ENCODE assay signal across 11 cellular contexts in genomic region chr17:35892091-35892637, GRCh38. TPM values are rescaled to one million over a fixed set of nuclear protein-coding genes. Genes with fewer than 3 reads are reported as not detected.
DNase-seq lines count a peak whose midpoint lies in the region; ATAC-seq and TF ChIP-seq lines count a peak whose summit lies in the region.
"Had no signal": no experiment of that assay in that cellular context is flagged by ENCODE, and none has a peak within 500 bp of the region (broad histone marks: within the 10 kb centered on the region; RNA-seq: fewer than 3 reads in every experiment).

No MANE protein-coding gene starts in this region.

- H3K36me3 Mint-ChIP-seq in T-helper 17 cell (ENCODE audit: low read depth) (no peaks in the 10 kb centered on the region), type B pancreatic cell (no peaks in the 10 kb centered on the region), glutamatergic neuron (ENCODE audit: unreplicated experiment) (no peaks in the 10 kb centered on the region)

- H3F3A ChIP-seq in smooth muscle cell (ENCODE audit: low read depth) = peaks cover 10% of the 10 kb centered on the region

- no peaks in the 10 kb centered on the region for H3K9me3 ChIP-seq in T-helper 17 cell (ENCODE audit: control insufficient read depth, low read length, poor library complexity, severe bottlenecking)
- no peaks in the 10 kb centered on the region for H3K9me3 ChIP-seq in smooth muscle cell (replicated peaks; ENCODE audit: low read depth)

- peaks cover 15% of the 10 kb centered on the region for H3K4me1 ChIP-seq in smooth muscle cell (ENCODE audit: low read depth)

- H3K9me3 Mint-ChIP-seq in type B pancreatic cell (no peaks in the 10 kb centered on the region), glutamatergic neuron (ENCODE audit: unreplicated experiment) (no peaks in the 10 kb centered on the region)

- no peaks in the 10 kb centered on the region for H3K27me3 ChIP-seq in smooth muscle cell (ENCODE audit: low read depth)

- H3K4me3 Mint-ChIP-seq in T-helper 17 cell (no peak overlapping the region), type B pancreatic cell (no peak overlapping the region), glutamatergic neuron (ENCODE audit: unreplicated experiment) (no peak overlapping the region)

- WGBS in smooth muscle cell (ENCODE audit: low lambda C conversion rate) = 28% methylated on average over 4 of the region's 4 CpGs

- H3K79me2 ChIP-seq in smooth muscle cell (ENCODE audit: low read depth) = no peaks in the 10 kb centered on the region

- H3K27ac ChIP-seq in smooth muscle cell (ENCODE audit: low read depth) = peak overlapping the region; percentile 77

- peak overlapping the region; percentile 13 for H2AFZ ChIP-seq in smooth muscle cell (ENCODE audit: low read depth)

- no peak overlapping the region for H3K4me3 ChIP-seq in smooth muscle cell

- H3K4me2 ChIP-seq in smooth muscle cell = peak overlapping the region; percentile 15

- H3K9ac ChIP-seq in smooth muscle cell (ENCODE audit: low read depth) = no peak overlapping the region

- no peaks in the 10 kb centered on the region for H3K36me3 ChIP-seq in smooth muscle cell (ENCODE audit: low read depth)

- H3K27ac Mint-ChIP-seq in T-helper 17 cell (peak overlapping the region; percentile 71), type B pancreatic cell (no peak overlapping the region), glutamatergic neuron (ENCODE audit: unreplicated experiment) (no peak overlapping the region)

- H4K20me1 ChIP-seq in smooth muscle cell (ENCODE audit: low read depth) = no peaks in the 10 kb centered on the region

- H3K27me3 Mint-ChIP-seq in T-helper 17 cell = no peaks in the 10 kb centered on the region
- H3K27me3 Mint-ChIP-seq in type B pancreatic cell = no peaks in the 10 kb centered on the region
- no peaks in the 10 kb centered on the region for H3K27me3 Mint-ChIP-seq in glutamatergic neuron (ENCODE audit: unreplicated experiment)

- TF ChIP-seq CTCF in GM10248 (IDR thresholded peaks at IDR 0.05; ENCODE audit: control extremely low read depth, extremely low read depth, low read depth, missing control alignments) (no peak), smooth muscle cell (IDR thresholded peaks at IDR 0.05; ENCODE audit: borderline replicate concordance, insufficient read depth, poor library complexity, severe bottlenecking) (no peak), type B pancreatic cell (conservative IDR thresholded peaks at IDR 0.05) (no peak), glutamatergic neuron (IDR thresholded peaks at IDR 0.05; ENCODE audit: partially characterized antibody, unreplicated experiment) (no peak)

- ATAC-seq in T-helper 17 cell (no peak), GM21423 (IDR thresholded peaks at IDR 0.05; ENCODE audit: unreplicated experiment) (no peak), GM19324 (IDR thresholded peaks at IDR 0.05; ENCODE audit: low FRiP score, unreplicated experiment) (no peak)
- ATAC-seq: left lobe of liver had no signal

- CTCF ChIA-PET in GM10248 (lab: Yijun Ruan, JAX) = interaction anchor here (1.0 to 1.3 kb wide), 2 partner anchors 12 to 23 kb away, joined by 4 read pairs; partner anchors contain the start of gene CCL5

- POLR2A ChIA-PET in GM10248 (lab: Yijun Ruan, JAX) = interaction anchor here (0.8 kb wide), 1 partner anchor 38 kb away, joined by 3 read pairs; no protein-coding TSS in a partner anchor

- H3K4me1 Mint-ChIP-seq in T-helper 17 cell = peaks cover 15% of the 10 kb centered on the region
- peaks cover 39% of the 10 kb centered on the region for H3K4me1 Mint-ChIP-seq in type B pancreatic cell (ENCODE audit: unreplicated experiment)
- peaks cover 4% of the 10 kb centered on the region for H3K4me1 Mint-ChIP-seq in glutamatergic neuron (ENCODE audit: low read depth, unreplicated experiment)

- DNase-seq in GM10248 (ENCODE audit: extremely low spot score) (peak; percentile 50), T-helper 17 cell (no peak), astrocyte of the hippocampus (ENCODE audit: low read depth, low spot score) (peak; percentile 39), smooth muscle cell (lab: John Stamatoyannopoulos, UW; ENCODE audit: unreplicated experiment) (no peak), type B pancreatic cell (ENCODE audit: extremely low spot score, unreplicated experiment) (no peak), glutamatergic neuron (no peak)
- DNase-seq: DMS79 treated with DMSO at 0.1 percent for 48 hours, T1000 had no signal

RNA-seq across cellular contexts. Expression of gene CCL5, which starts 12.0 kb away (rescaled TPM):
- 100 to 1,000 TPM in 1 of 2 donors, 10 to 100 TPM in 1; 15.6 to 202 TPM for total RNA-seq in T-helper 17 cell
- total RNA-seq in smooth muscle cell = 0.09 TPM in 1 of 2 replicates, not detected in the other
- 1.0 TPM in 1 of 2 replicates, not detected in the other for polyA plus RNA-seq in smooth muscle cell
- total RNA-seq in type B pancreatic cell (ENCODE audit: low replicate concordance) = 1.1 TPM in 1 of 2 replicates, not detected in the other
- total RNA-seq in glutamatergic neuron (ENCODE audit: unreplicated experiment) = not detected

RNA-seq across cellular contexts. Expression of gene HEATR9, which starts 23.5 kb away (rescaled TPM):
- total RNA-seq in T-helper 17 cell (under 1 TPM in 1 of 2 donors, not detected in 1; 0.50 TPM), smooth muscle cell (not detected in 2 replicates), type B pancreatic cell (ENCODE audit: low replicate concordance) (not detected in 2 replicates), glutamatergic neuron (ENCODE audit: unreplicated experiment) (not detected)
- polyA plus RNA-seq in smooth muscle cell = not detected in 2 replicates
- total RNA-seq: left lobe of liver had no signal

RNA-seq across cellular contexts. Expression of gene RDM1, which starts 38.4 kb away (rescaled TPM):
- total RNA-seq in T-helper 17 cell (not detected), smooth muscle cell (1.5 TPM in 1 of 2 replicates, not detected in the other), type B pancreatic cell (ENCODE audit: low replicate concordance) (3.9 and 4.4 TPM in 2 replicates), glutamatergic neuron (ENCODE audit: unreplicated experiment) (not detected)
- polyA plus RNA-seq in smooth muscle cell = 0.43 TPM in 1 of 2 replicates, not detected in the other
- total RNA-seq: left lobe of liver had no signal

RNA-seq across cellular contexts. Expression of gene LYZL6, which starts 51.3 kb away (rescaled TPM):
- total RNA-seq in T-helper 17 cell (not detected), smooth muscle cell (not detected in 2 replicates), type B pancreatic cell (ENCODE audit: low replicate concordance) (not detected in 2 replicates), glutamatergic neuron (ENCODE audit: unreplicated experiment) (not detected)
- not detected in 2 replicates for polyA plus RNA-seq in smooth muscle cell
- total RNA-seq: left lobe of liver had no signal

Comparison
In these comparisons a context has a peak if more than half of its experiments do, and no peak if none do; other contexts are left out.
1. DNase-seq: peak in GM10248 (single experiment) and astrocyte of the hippocampus (single experiment); none in T-helper 17 cell (0 of 3), smooth muscle cell (single experiment), type B pancreatic cell (single experiment) and glutamatergic neuron (single experiment).